In genomic region chr22:25843660-25844275, GRCh38 we compare ENCODE assay signal across 35 cellular contexts.
"Had no signal": no experiment of that assay in that cellular context is flagged by ENCODE, and none has a peak within 500 bp of the region (broad histone marks: within the 10 kb centered on the region; RNA-seq: fewer than 3 reads in every experiment).

No MANE protein-coding gene starts in this region.

- H3K4me1 Mint-ChIP-seq: stimulated activated effector memory CD8-positive, alpha-beta T cell treated with anti-CD3 and anti-CD28 coated beads, Interleukin-12 subunit alpha, Interleukin-12 subunit beta, amount 100 ng/mL, for 72 hours had no signal

- DNase-seq: activated CD4-positive, alpha-beta memory T cell treated with anti-CD3 and anti-CD28 coated beads for 36 hours; activated CD4-positive, alpha-beta T cell treated with anti-CD3 and anti-CD28 coated beads for 48 hours; activated CD8-positive, alpha-beta memory T cell treated with anti-CD3 and anti-CD28 coated beads, Interleukin-2, amount 50 U/mL, for 4 hours; activated effector memory CD4-positive, alpha-beta T cell treated with anti-CD3 and anti-CD28 coated beads, Interleukin-2, amount 50 U/mL, for 16 hours; activated naive CD4-positive, alpha-beta T cell treated with anti-CD3 and anti-CD28 coated beads for 36 hours; activated naive CD8-positive, alpha-beta T cell treated with anti-CD3 and anti-CD28 coated beads for 36 hours; activated T-cell treated with anti-CD3 and anti-CD28 coated beads, Interleukin-2, amount 50 U/mL, for 1 hour; adrenal gland; aorta; body of pancreas; cerebellar nuclear complex; colonic mucosa; foreskin keratinocyte; heart right ventricle; kidney glomerular epithelial cell; left lung; lower lobe of right lung; mesendoderm; mucosa of descending colon; ovary; right lobe of liver; stimulated activated CD4-positive, alpha-beta T cell treated with anti-CD3 and anti-CD28 coated beads, Interleukin-12 subunit alpha, Interleukin-12 subunit beta, amount 100 ng/mL, for 4 hours; stimulated activated CD4-positive, alpha-beta T cell treated with anti-CD3 and anti-CD28 coated beads, Interleukin-4, amount 100 ng/mL, for 24 hours; stomach; T-helper 9 cell; thyroid gland; upper lobe of left lung; WERI-Rb-1 had no signal

- H3K27me3 ChIP-seq: adrenal gland, body of pancreas, cardiac muscle cell, colonic mucosa, foreskin keratinocyte, heart right ventricle, neutrophil, ovary, right lobe of liver, thyroid gland, upper lobe of left lung had no signal

- H3K4me3 ChIP-seq: adrenal gland, body of pancreas, cardiac muscle cell, colonic mucosa, heart right ventricle, left lung, lower lobe of right lung, mucosa of descending colon, ovary, right lobe of liver, stomach, thyroid gland, upper lobe of left lung had no signal

- H3K9me3 Mint-ChIP-seq: activated CD4-positive, alpha-beta memory T cell treated with anti-CD3 and anti-CD28 coated beads for 36 hours; activated naive CD4-positive, alpha-beta T cell treated with anti-CD3 and anti-CD28 coated beads for 36 hours; activated naive CD8-positive, alpha-beta T cell treated with anti-CD3 and anti-CD28 coated beads for 36 hours; activated T-helper 1 cell treated with anti-CD3 and anti-CD28 coated beads, Interleukin-12 subunit alpha, Interleukin-12 subunit beta, Interleukin-2, Interleukin-4 antibody, amounts not matched to agents 30 ng/mL and 10 ng/mL and 1 ng/mL, durations not matched to agents 14 hours and 24 hours and 36 hours; natural killer cell treated with Interleukin-12 subunit alpha and Interleukin-12 subunit beta and Interleukin-15 and Interleukin-18, amount 100 ng/mL, for 72 hours; stimulated activated effector memory CD8-positive, alpha-beta T cell treated with anti-CD3 and anti-CD28 coated beads, Interleukin-12 subunit alpha, Interleukin-12 subunit beta, amount 100 ng/mL, for 72 hours; T-helper 1 cell treated with Interleukin-12 subunit alpha and Interleukin-12 subunit beta and Interleukin-4 antibody, amounts not matched to agents 30 μg/mL and 1 μg/mL, for 36 hours had no signal

- H3K36me3 ChIP-seq: adrenal gland, colonic mucosa, left lung, lower lobe of right lung, neutrophil, ovary, right lobe of liver, stomach, thyroid gland, upper lobe of left lung, WERI-Rb-1 had no signal

- H3K27ac Mint-ChIP-seq: activated CD4-positive, alpha-beta memory T cell treated with anti-CD3 and anti-CD28 coated beads for 36 hours; activated naive CD4-positive, alpha-beta T cell treated with anti-CD3 and anti-CD28 coated beads for 36 hours; activated naive CD8-positive, alpha-beta T cell treated with anti-CD3 and anti-CD28 coated beads for 36 hours; activated T-helper 1 cell treated with anti-CD3 and anti-CD28 coated beads, Interleukin-12 subunit alpha, Interleukin-12 subunit beta, Interleukin-2, Interleukin-4 antibody, amounts not matched to agents 30 ng/mL and 10 ng/mL and 1 ng/mL, durations not matched to agents 14 hours and 24 hours and 36 hours; natural killer cell treated with Interleukin-12 subunit alpha and Interleukin-12 subunit beta and Interleukin-15 and Interleukin-18, amount 100 ng/mL, for 72 hours; progenitor cell of endocrine pancreas; stimulated activated effector memory CD8-positive, alpha-beta T cell treated with anti-CD3 and anti-CD28 coated beads, Interleukin-12 subunit alpha, Interleukin-12 subunit beta, amount 100 ng/mL, for 72 hours; T-helper 1 cell treated with Interleukin-12 subunit alpha and Interleukin-12 subunit beta and Interleukin-4 antibody, amounts not matched to agents 30 μg/mL and 1 μg/mL, for 36 hours had no signal

- H3K27ac ChIP-seq: adrenal gland, body of pancreas, cardiac muscle cell, colonic mucosa, foreskin keratinocyte, heart right ventricle, left lung, lower lobe of right lung, neutrophil, ovary, right lobe of liver, stomach, thyroid gland, upper lobe of left lung, WERI-Rb-1 had no signal

- H3K27me3 Mint-ChIP-seq: activated CD4-positive, alpha-beta memory T cell treated with anti-CD3 and anti-CD28 coated beads for 36 hours; activated naive CD8-positive, alpha-beta T cell treated with anti-CD3 and anti-CD28 coated beads for 36 hours; natural killer cell treated with Interleukin-12 subunit alpha and Interleukin-12 subunit beta and Interleukin-15 and Interleukin-18, amount 100 ng/mL, for 72 hours had no signal

- H3K36me3 Mint-ChIP-seq: activated CD4-positive, alpha-beta memory T cell treated with anti-CD3 and anti-CD28 coated beads for 36 hours; activated naive CD8-positive, alpha-beta T cell treated with anti-CD3 and anti-CD28 coated beads for 36 hours; natural killer cell treated with Interleukin-12 subunit alpha and Interleukin-12 subunit beta and Interleukin-15 and Interleukin-18, amount 100 ng/mL, for 72 hours; stimulated activated effector memory CD8-positive, alpha-beta T cell treated with anti-CD3 and anti-CD28 coated beads, Interleukin-12 subunit alpha, Interleukin-12 subunit beta, amount 100 ng/mL, for 72 hours had no signal

- H3K4me3 Mint-ChIP-seq: activated CD4-positive, alpha-beta memory T cell treated with anti-CD3 and anti-CD28 coated beads for 36 hours; activated naive CD4-positive, alpha-beta T cell treated with anti-CD3 and anti-CD28 coated beads for 36 hours; activated naive CD8-positive, alpha-beta T cell treated with anti-CD3 and anti-CD28 coated beads for 36 hours; activated T-helper 1 cell treated with anti-CD3 and anti-CD28 coated beads, Interleukin-12 subunit alpha, Interleukin-12 subunit beta, Interleukin-2, Interleukin-4 antibody, amounts not matched to agents 30 ng/mL and 10 ng/mL and 1 ng/mL, durations not matched to agents 14 hours and 24 hours and 36 hours; natural killer cell treated with Interleukin-12 subunit alpha and Interleukin-12 subunit beta and Interleukin-15 and Interleukin-18, amount 100 ng/mL, for 72 hours; stimulated activated effector memory CD8-positive, alpha-beta T cell treated with anti-CD3 and anti-CD28 coated beads, Interleukin-12 subunit alpha, Interleukin-12 subunit beta, amount 100 ng/mL, for 72 hours; T-helper 1 cell treated with Interleukin-12 subunit alpha and Interleukin-12 subunit beta and Interleukin-4 antibody, amounts not matched to agents 30 μg/mL and 1 μg/mL, for 36 hours had no signal
